ENCODE assay signal across 18 cellular contexts in genomic region chr4:40152642-40153041, GRCh38.
A peak's percentile ranks its signal among the peaks of the same experiment; 100 is the strongest.
DNase-seq lines count a peak whose midpoint lies in the region; ATAC-seq and TF ChIP-seq lines count a peak whose summit lies in the region.
"Had no signal": no experiment of that assay in that cellular context is flagged by ENCODE, and none has a peak within 500 bp of the region (broad histone marks: within the 10 kb centered on the region; RNA-seq: fewer than 3 reads in every experiment).

No MANE protein-coding gene starts in this region.

- H2AFZ ChIP-seq in DND-41 (ENCODE audit: low read depth, low read length), result no peak overlapping the region
- no peak overlapping the region for H2AFZ ChIP-seq in SU-DHL-6 (ENCODE audit: low read depth, low read length, severe bottlenecking)
- H2AFZ ChIP-seq: GM23338 had no signal

- H3K9me2 ChIP-seq in SU-DHL-6 (replicated peaks; ENCODE audit: insufficient read depth, low read length), result no peaks in the 10 kb centered on the region

- peak overlapping the region in 1 of 2 donors; percentile 67 for H3K27ac Mint-ChIP-seq in effector memory CD8-positive, alpha-beta T cell
- H3K27ac Mint-ChIP-seq: GM23338 had no signal

- peaks cover 41% of the 10 kb centered on the region for H3F3A ChIP-seq in SU-DHL-6 (ENCODE audit: insufficient read depth)

- peaks cover 35% of the 10 kb centered on the region for H3K4me1 ChIP-seq in DND-41 (ENCODE audit: insufficient read depth, low read length)
- H3K4me1 ChIP-seq: breast epithelium, SJCRH30, testis had no signal

- H3K36me3 ChIP-seq in DND-41 (ENCODE audit: insufficient read depth, low read length) (peaks cover 40% of the 10 kb centered on the region), SU-DHL-6 (ENCODE audit: low read length) (peaks cover 8% of the 10 kb centered on the region; the same call in 1 of the 2 replicates)
- H3K36me3 ChIP-seq: breast epithelium, pancreas had no signal

- peaks cover 6% of the 10 kb centered on the region for H3K36me3 Mint-ChIP-seq in effector memory CD8-positive, alpha-beta T cell (ENCODE audit: insufficient read depth)

- ATAC-seq in DND-41 (ENCODE audit: insufficient read depth, low read depth), result peak; percentile 90
- peak; percentile 74 for ATAC-seq in effector memory CD8-positive, alpha-beta T cell (replicated peaks)
- no peak for ATAC-seq in HG03565 (IDR thresholded peaks at IDR 0.05; ENCODE audit: unreplicated experiment)
- ATAC-seq: GM23338, pancreas had no signal

- no peaks in the 10 kb centered on the region for H3K27me3 Mint-ChIP-seq in effector memory CD8-positive, alpha-beta T cell

- peaks cover 0 to 18% of the 10 kb centered on the region in 2 donors for H3K4me1 Mint-ChIP-seq in effector memory CD8-positive, alpha-beta T cell (ENCODE audit: low read depth in 2 of 2)
- H3K4me1 Mint-ChIP-seq: GM23338 had no signal

- H4K20me1 ChIP-seq in DND-41 (ENCODE audit: insufficient read depth, low read length), result no peaks in the 10 kb centered on the region
- H4K20me1 ChIP-seq in SU-DHL-6 (ENCODE audit: low read depth, low read length), result no peaks in the 10 kb centered on the region

- DNase-seq in activated gamma-delta T cell treated with Interleukin-2 at 50 U/mL for 16 hours (peak; percentile 18), activated gamma-delta T cell (lab: John Stamatoyannopoulos, UW) (no peak), DND-41 (peak; percentile 57), SHP77 (lab: John Stamatoyannopoulos, UW) (no peak), NCI-H2196 treated with DMSO at 0.1 percent for 48 hours (lab: John Stamatoyannopoulos, UW; ENCODE audit: unreplicated experiment) (no peak)
- no peak for DNase-seq in effector memory CD8-positive, alpha-beta T cell
- DNase-seq: DMS 273 treated with DMSO at 0.1 percent for 48 hours; glutamatergic neuron; NCI-H2081; NCI-H526; pancreas; SJCRH30; stimulated activated CD8-positive, alpha-beta memory T cell treated with anti-CD3 and anti-CD28 coated beads, Interleukin-4, amount 100 ng/mL, for 48 hours; testis had no signal

- H3K9me3 ChIP-seq in DND-41 (ENCODE audit: insufficient read depth, low read length, severe bottlenecking), result no peaks in the 10 kb centered on the region
- H3K9me3 ChIP-seq in SU-DHL-6 (ENCODE audit: insufficient read depth, low read length), result no peaks in the 10 kb centered on the region; the same call in 1 of the 2 replicates
- H3K9me3 ChIP-seq: breast epithelium, pancreas, testis had no signal

- H3K4me3 ChIP-seq in DND-41 (ENCODE audit: low read depth in 1 of 2, low read length in 2 of 2) (no peak overlapping the region), SU-DHL-6 (ENCODE audit: insufficient read depth, low read length, poor library complexity, severe bottlenecking) (no peak overlapping the region)
- H3K4me3 ChIP-seq: breast epithelium, GM23338, pancreas, SJCRH30, testis had no signal

- peaks cover 33% of the 10 kb centered on the region for H3K79me2 ChIP-seq in DND-41 (ENCODE audit: insufficient read depth, low read length)
- peaks cover 5% of the 10 kb centered on the region; the same call in 1 of the 2 replicates for H3K79me2 ChIP-seq in SU-DHL-6 (ENCODE audit: insufficient read depth, low read length)

- H3K4me3 Mint-ChIP-seq in effector memory CD8-positive, alpha-beta T cell, result no peak overlapping the region
- H3K4me3 Mint-ChIP-seq: GM23338 had no signal

- H3K27me3 ChIP-seq in DND-41 (ENCODE audit: insufficient read depth, low read length, poor library complexity), result no peaks in the 10 kb centered on the region
- no peaks in the 10 kb centered on the region for H3K27me3 ChIP-seq in SU-DHL-6 (ENCODE audit: low read length)
- H3K27me3 ChIP-seq: breast epithelium, pancreas, SJCRH30, testis had no signal

- H3K9me3 Mint-ChIP-seq in effector memory CD8-positive, alpha-beta T cell, result peaks cover 0 to 3% of the 10 kb centered on the region in 2 donors

- TF ChIP-seq CTCF in DND-41 (IDR thresholded peaks at IDR 0.05; ENCODE audit: borderline replicate concordance, extremely low read depth, low read length, poor library complexity, severe bottlenecking) (no peak), SU-DHL-6 (IDR thresholded peaks at IDR 0.05; ENCODE audit: insufficient read depth, low read length, poor library complexity, severe bottlenecking) (no peak)

- H3K27ac ChIP-seq in DND-41 (ENCODE audit: low read length), result peak overlapping the region; percentile 50
- peak overlapping the region; percentile 78 for H3K27ac ChIP-seq in SU-DHL-6 (ENCODE audit: low read depth, low read length)
- H3K27ac ChIP-seq: pancreas, SJCRH30, testis had no signal

- H3K9ac ChIP-seq in DND-41 (ENCODE audit: low read depth, low read length) (no peak overlapping the region), SU-DHL-6 (ENCODE audit: low read length) (peak overlapping the region; percentile 26; the same call in 1 of the 2 replicates)

- H3K4me2 ChIP-seq in DND-41 (ENCODE audit: insufficient read depth, low read length) (peak overlapping the region; percentile 34), SU-DHL-6 (ENCODE audit: low read depth, low read length, poor library complexity, severe bottlenecking) (peak overlapping the region; percentile 56)
- H3K4me2 ChIP-seq: GM23338 had no signal

Comparison
In these comparisons a context has a peak if more than half of its experiments do, and no peak if none do; other contexts are left out.
1. DNase-seq: peak in activated gamma-delta T cell treated with Interleukin-2 at 50 U/mL for 16 hours (single experiment) and DND-41 (single experiment); none in activated gamma-delta T cell (single experiment), effector memory CD8-positive, alpha-beta T cell (0 of 3), SHP77 (0 of 2) and NCI-H2196 treated with DMSO at 0.1 percent for 48 hours (single experiment).